In the genomic region with DNA sequence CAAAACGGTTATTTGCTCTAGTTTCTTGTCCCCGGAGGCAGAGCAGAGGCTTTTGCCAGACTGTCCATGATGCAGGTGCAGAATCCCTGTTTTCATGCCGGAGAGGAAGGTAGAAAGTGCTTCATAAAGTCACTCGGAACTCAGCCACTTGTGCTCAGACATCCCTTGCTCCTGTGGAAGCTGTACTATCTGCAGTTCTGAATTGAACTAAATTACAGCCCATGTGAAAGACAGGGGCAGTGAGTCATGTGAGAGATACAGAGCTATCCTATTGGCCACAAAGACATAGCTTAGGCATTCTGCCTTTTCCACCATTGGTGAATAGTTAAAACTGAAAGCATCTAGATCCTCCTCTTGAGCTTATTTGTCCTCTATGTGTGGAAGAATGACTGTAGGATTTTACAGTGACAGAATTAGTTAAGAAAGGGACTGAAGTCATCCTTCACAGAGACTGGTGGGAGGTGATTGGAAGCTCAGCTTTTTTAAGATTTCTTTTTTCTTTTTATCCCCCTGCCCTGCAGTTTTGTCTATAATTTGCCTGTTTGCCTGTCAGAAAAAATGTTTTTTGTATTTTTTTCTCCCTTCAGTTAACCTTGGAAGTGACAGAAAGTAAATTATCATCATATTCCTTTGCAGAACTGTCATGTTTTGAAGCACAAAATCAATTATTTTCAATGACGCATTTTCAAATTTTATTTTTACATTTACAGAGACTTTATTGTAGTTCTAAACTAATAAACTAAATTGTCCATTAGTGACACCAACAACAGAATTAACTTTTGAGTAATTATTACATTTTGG, we compare ENCODE assay signal across 8 cellular contexts.
DNase-seq lines count a peak whose midpoint lies in the region; ATAC-seq and TF ChIP-seq lines count a peak whose summit lies in the region.

No MANE protein-coding gene starts in this region.

- H3K4me2 ChIP-seq in DOHH2 (ENCODE audit: low read length), result peak overlapping the region; percentile 74

- peak overlapping the region; percentile 93 for H3K27ac ChIP-seq in DOHH2 (ENCODE audit: low read depth, low read length)
- H3K27ac ChIP-seq in HL-60 (replicated peaks), result peak overlapping the region; percentile 94

- H3K36me3 Mint-ChIP-seq in activated naive CD4-positive, alpha-beta T cell treated with anti-CD3 and anti-CD28 coated beads, Interleukin-2, amount 50 U/mL, for 72 hours, result no peaks in the 10 kb centered on the region

- TF ChIP-seq CTCF in DOHH2 (IDR thresholded peaks at IDR 0.05; ENCODE audit: low read depth, low read length, poor library complexity, severe bottlenecking) (no peak), HL-60 (IDR thresholded peaks at IDR 0.05; ENCODE audit: insufficient read depth, low read length) (no peak)

- H3K9me3 Mint-ChIP-seq in activated naive CD4-positive, alpha-beta T cell treated with anti-CD3 and anti-CD28 coated beads, Interleukin-2, amount 50 U/mL, for 72 hours, result peaks cover 0 to 7% of the 10 kb centered on the region in 2 donors

- 0 out of 2 replicates have a peak, but pooled peaks cover 4% of the 10 kb centered on the region for H4K20me1 ChIP-seq in DOHH2 (ENCODE audit: control insufficient read depth, insufficient read depth, low read depth, low read length)

- peaks cover 66% of the 10 kb centered on the region for H3K79me2 ChIP-seq in DOHH2 (ENCODE audit: control insufficient read depth, low read length)

- DNase-seq in HL-60 (ENCODE audit: low read depth in 1 of 2, low spot score in 1 of 2) (peak; percentile 84 to 90), NOMO-1 treated with dmso at 0.1 percent for 144 hours (lab: John Stamatoyannopoulos, UW; ENCODE audit: unreplicated experiment) (peak; percentile 58), globus pallidus (ENCODE audit: low spot score) (peak; percentile 98), occipital lobe (lab: John Stamatoyannopoulos, UW) (peak; percentile 80), T-helper 9 cell (no peak)
- DNase-seq in activated naive CD4-positive, alpha-beta T cell treated with anti-CD3 and anti-CD28 coated beads, Interleukin-2, amount 50 U/mL, for 72 hours (ENCODE audit: low spot score in 2 of 2), result peak; percentile 38 to 59

- H3K4me3 ChIP-seq in DOHH2 (ENCODE audit: low read length), result peak overlapping the region; percentile 81
- peak overlapping the region; percentile 66 for H3K4me3 ChIP-seq in HL-60 (replicated peaks; ENCODE audit: insufficient read depth, low read length)

- H3K27ac Mint-ChIP-seq in activated naive CD4-positive, alpha-beta T cell treated with anti-CD3 and anti-CD28 coated beads, Interleukin-2, amount 50 U/mL, for 72 hours, result peak overlapping the region in 1 of 2 donors; percentile 92

- ATAC-seq in GM21367 (IDR thresholded peaks at IDR 0.05; ENCODE audit: unreplicated experiment), result peak; percentile 87
- ATAC-seq in activated naive CD4-positive, alpha-beta T cell treated with anti-CD3 and anti-CD28 coated beads, Interleukin-2, amount 50 U/mL, for 72 hours, result peak; percentile 93 to 97

- peaks cover 42% of the 10 kb centered on the region for H3F3A ChIP-seq in DOHH2 (ENCODE audit: control insufficient read depth, insufficient read depth)

- H3K36me3 ChIP-seq in DOHH2 (ENCODE audit: control insufficient read depth, low read length), result peaks cover 46% of the 10 kb centered on the region

- no peaks in the 10 kb centered on the region for H3K9me2 ChIP-seq in DOHH2 (replicated peaks; ENCODE audit: control insufficient read depth, low read length)

- no peaks in the 10 kb centered on the region for H3K9me3 ChIP-seq in DOHH2 (ENCODE audit: control insufficient read depth, insufficient read depth, low read length)

- H3K4me1 ChIP-seq in DOHH2 (ENCODE audit: control insufficient read depth, low read length), result peaks cover 33% of the 10 kb centered on the region

- H3K27me3 ChIP-seq in DOHH2 (ENCODE audit: control insufficient read depth, low read length) (no peaks in the 10 kb centered on the region), HL-60 (ENCODE audit: insufficient read depth, poor library complexity, severe bottlenecking) (no peaks in the 10 kb centered on the region)
